22 cellular contexts compared by ENCODE assay signal in genomic region chr11:36753960-36754359, GRCh38.
"Had no signal": no experiment of that assay in that cellular context is flagged by ENCODE, and none has a peak within 500 bp of the region (broad histone marks: within the 10 kb centered on the region; RNA-seq: fewer than 3 reads in every experiment).

No MANE protein-coding gene starts in this region.

- H3K4me3 ChIP-seq: coronary artery, dorsolateral prefrontal cortex, esophagus muscularis mucosa, gastroesophageal sphincter, heart left ventricle, hepatocyte, left ventricle myocardium inferior, lower lobe of right lung, mucosa of descending colon had no signal

- H3K4me2 ChIP-seq: hepatocyte had no signal

- H3K36me3 ChIP-seq: esophagus muscularis mucosa, gastroesophageal sphincter, heart left ventricle, left ventricle myocardium inferior, lower lobe of right lung had no signal

- H3K27me3 ChIP-seq: esophagus muscularis mucosa, gastroesophageal sphincter, hepatocyte had no signal

- H3K9me3 ChIP-seq: esophagus muscularis mucosa, gastroesophageal sphincter, heart left ventricle, left ventricle myocardium inferior, lower lobe of right lung, mucosa of descending colon had no signal

- DNase-seq: dermis blood vessel endothelial cell; dorsolateral prefrontal cortex; effector CD4-positive, alpha-beta T cell; effector memory CD4-positive, alpha-beta T cell; foreskin keratinocyte; heart left ventricle; hypothalamus; immature natural killer cell; islet precursor cell; kidney; kidney glomerular epithelial cell; left colon; left ventricle myocardium inferior; lower lobe of right lung; mesenchymal stem cell; mucosa of descending colon; naive B cell had no signal

- H2AFZ ChIP-seq: hepatocyte had no signal

- H3K27ac ChIP-seq: coronary artery, dorsolateral prefrontal cortex, esophagus muscularis mucosa, foreskin keratinocyte, gastroesophageal sphincter, heart left ventricle, hepatocyte, left ventricle myocardium inferior, lower lobe of right lung had no signal

- H3K4me1 ChIP-seq: heart left ventricle, left ventricle myocardium inferior, lower lobe of right lung had no signal

- ATAC-seq: foreskin keratinocyte, gastroesophageal sphincter, heart left ventricle, left colon, left lobe of liver, lower lobe of right lung, mucosa of descending colon had no signal

- H3K79me2 ChIP-seq: hepatocyte had no signal
